26 cellular contexts compared by ENCODE assay signal in genomic region chr15:99427210-99427609, GRCh38.
DNase-seq lines count a peak whose midpoint lies in the region; ATAC-seq and TF ChIP-seq lines count a peak whose summit lies in the region.
"Had no signal": no experiment of that assay in that cellular context is flagged by ENCODE, and none has a peak within 500 bp of the region (broad histone marks: within the 10 kb centered on the region; RNA-seq: fewer than 3 reads in every experiment).

No MANE protein-coding gene starts in this region.

- H3K27ac Mint-ChIP-seq in activated CD8-positive, alpha-beta memory T cell treated with anti-CD3 and anti-CD28 coated beads, Interleukin-2, amount 10 ng/mL, durations not matched to agents 7 days and 5 days, result no peak overlapping the region
- no peak overlapping the region for H3K27ac Mint-ChIP-seq in natural killer cell treated with Interleukin-12 subunit alpha and Interleukin-12 subunit beta and Interleukin-15 and Interleukin-18, amount 100 ng/mL, for 72 hours
- no peak overlapping the region for H3K27ac Mint-ChIP-seq in natural killer cell
- peak overlapping the region in 6 of 9 donors; percentile 39 to 96 (median 78) for H3K27ac Mint-ChIP-seq in naive thymus-derived CD4-positive, alpha-beta T cell
- H3K27ac Mint-ChIP-seq: activated T-cell treated with anti-CD3 and anti-CD28 coated beads, Interleukin-2, amount 50 U/mL, for 72 hours; brain; CD8-positive, alpha-beta T cell; GM23338; HFFc6 had no signal

- H3K9me3 Mint-ChIP-seq in activated CD8-positive, alpha-beta memory T cell treated with anti-CD3 and anti-CD28 coated beads, Interleukin-2, amount 10 ng/mL, durations not matched to agents 7 days and 5 days (ENCODE audit: low read depth), result no peaks in the 10 kb centered on the region
- no peaks in the 10 kb centered on the region for H3K9me3 Mint-ChIP-seq in natural killer cell treated with Interleukin-12 subunit alpha and Interleukin-12 subunit beta and Interleukin-15 and Interleukin-18, amount 100 ng/mL, for 72 hours
- H3K9me3 Mint-ChIP-seq in natural killer cell, result no peaks in the 10 kb centered on the region
- peaks cover 0 to 5% (median 0%) of the 10 kb centered on the region in 11 donors for H3K9me3 Mint-ChIP-seq in naive thymus-derived CD4-positive, alpha-beta T cell
- H3K9me3 Mint-ChIP-seq: activated T-cell treated with anti-CD3 and anti-CD28 coated beads, Interleukin-2, amount 50 U/mL, for 72 hours; CD8-positive, alpha-beta T cell; GM23338; HFFc6 had no signal

- POLR2A ChIA-PET in naive thymus-derived CD4-positive, alpha-beta T cell (lab: Charles Lee), result interaction anchor here (1.1 to 3.5 kb wide), 2 partner anchors 11 to 16 kb away, joined by 6 to 27 read pairs; no protein-coding TSS in a partner anchor

- CTCF ChIA-PET in activated CD8-positive, alpha-beta memory T cell treated with anti-CD3 and anti-CD28 coated beads, Interleukin-2, amount 10 ng/mL, durations not matched to agents 7 days and 5 days (lab: Charles Lee), result no interaction called here
- CTCF ChIA-PET in naive thymus-derived CD4-positive, alpha-beta T cell (lab: Charles Lee), result interaction anchor here (1.9 kb wide), 1 partner anchor 16 kb away, joined by 5 read pairs; no protein-coding TSS in a partner anchor

- H3K4me3 ChIP-seq in naive thymus-derived CD4-positive, alpha-beta T cell (ENCODE audit: low read length), result no peak overlapping the region
- no peak overlapping the region for H3K4me3 ChIP-seq in upper lobe of right lung
- H3K4me3 ChIP-seq: A549, adrenal gland, GM23338, psoas muscle, SK-N-MC, stomach, tibial artery had no signal

- H3K4me3 Mint-ChIP-seq in activated CD8-positive, alpha-beta memory T cell treated with anti-CD3 and anti-CD28 coated beads, Interleukin-2, amount 10 ng/mL, durations not matched to agents 7 days and 5 days, result no peak overlapping the region
- no peak overlapping the region for H3K4me3 Mint-ChIP-seq in natural killer cell treated with Interleukin-12 subunit alpha and Interleukin-12 subunit beta and Interleukin-15 and Interleukin-18, amount 100 ng/mL, for 72 hours
- H3K4me3 Mint-ChIP-seq in natural killer cell, result no peak overlapping the region
- peak overlapping the region in 3 of 10 donors; percentile 9 to 26 (median 17) for H3K4me3 Mint-ChIP-seq in naive thymus-derived CD4-positive, alpha-beta T cell
- H3K4me3 Mint-ChIP-seq: activated T-cell treated with anti-CD3 and anti-CD28 coated beads, Interleukin-2, amount 50 U/mL, for 72 hours; brain; CD8-positive, alpha-beta T cell; GM23338; HFFc6 had no signal

- H3K36me3 ChIP-seq in naive thymus-derived CD4-positive, alpha-beta T cell (ENCODE audit: control insufficient read depth in 2 of 3, insufficient read depth in 3 of 3, low read length in 3 of 3), result no peaks in the 10 kb centered on the region
- H3K36me3 ChIP-seq in upper lobe of right lung, result no peaks in the 10 kb centered on the region
- H3K36me3 ChIP-seq: adrenal gland, stomach, tibial artery had no signal

- peaks cover 7% of the 10 kb centered on the region for H3K27me3 Mint-ChIP-seq in activated CD8-positive, alpha-beta memory T cell treated with anti-CD3 and anti-CD28 coated beads, Interleukin-2, amount 10 ng/mL, durations not matched to agents 7 days and 5 days
- H3K27me3 Mint-ChIP-seq in natural killer cell treated with Interleukin-12 subunit alpha and Interleukin-12 subunit beta and Interleukin-15 and Interleukin-18, amount 100 ng/mL, for 72 hours, result no peaks in the 10 kb centered on the region
- H3K27me3 Mint-ChIP-seq in natural killer cell (ENCODE audit: low read depth in 2 of 2), result no peaks in the 10 kb centered on the region
- H3K27me3 Mint-ChIP-seq in naive thymus-derived CD4-positive, alpha-beta T cell, result no peaks in the 10 kb centered on the region

- intact Hi-C loops in natural killer cell (cut with micrococcal nuclease), result no loop called here
- intact Hi-C loops in naive thymus-derived CD4-positive, alpha-beta T cell (cut with micrococcal nuclease), result loop anchor here in 1 of 2 donors (5.0 kb wide), 1 partner anchor 140 kb away; the partner anchor contains the start of gene MEF2A
- intact Hi-C loops in upper lobe of right lung (cut with DNase I), result no loop called here

- peaks cover 0 to 48% of the 10 kb centered on the region in 2 donors for H3K4me1 ChIP-seq in naive thymus-derived CD4-positive, alpha-beta T cell (ENCODE audit: control insufficient read depth in 2 of 2, insufficient read depth in 2 of 2, low read length in 2 of 2)
- peaks cover 17% of the 10 kb centered on the region for H3K4me1 ChIP-seq in upper lobe of right lung
- H3K4me1 ChIP-seq: adrenal gland had no signal

- H3K9me3 ChIP-seq in naive thymus-derived CD4-positive, alpha-beta T cell (ENCODE audit: control insufficient read depth in 2 of 3, low read length in 3 of 3), result no peaks in the 10 kb centered on the region
- H3K9me3 ChIP-seq in upper lobe of right lung, result no peaks in the 10 kb centered on the region
- H3K9me3 ChIP-seq: A549, adrenal gland, psoas muscle, stomach, tibial artery had no signal

- TF ChIP-seq CTCF in natural killer cell (IDR thresholded peaks at IDR 0.05), result no peak
- no peak for TF ChIP-seq CTCF in upper lobe of right lung (IDR thresholded peaks at IDR 0.05)

- ATAC-seq in activated CD8-positive, alpha-beta memory T cell treated with anti-CD3 and anti-CD28 coated beads, Interleukin-2, amount 10 ng/mL, durations not matched to agents 7 days and 5 days, result no peak
- no peak for ATAC-seq in natural killer cell treated with Interleukin-12 subunit alpha and Interleukin-12 subunit beta and Interleukin-15 and Interleukin-18, amount 100 ng/mL, for 72 hours
- ATAC-seq in natural killer cell (no peak), upper lobe of right lung (no peak), GM21717 (IDR thresholded peaks at IDR 0.05; ENCODE audit: unreplicated experiment) (no peak)
- no peak for ATAC-seq in naive thymus-derived CD4-positive, alpha-beta T cell
- ATAC-seq: A549; activated T-cell treated with anti-CD3 and anti-CD28 coated beads, Interleukin-2, amount 50 U/mL, for 72 hours; CD8-positive, alpha-beta T cell; GM23338; psoas muscle had no signal

- no peaks in the 10 kb centered on the region for H3K27me3 ChIP-seq in naive thymus-derived CD4-positive, alpha-beta T cell (ENCODE audit: control insufficient read depth in 2 of 2, insufficient read depth in 2 of 2, low read length in 2 of 2)
- no peaks in the 10 kb centered on the region for H3K27me3 ChIP-seq in upper lobe of right lung
- H3K27me3 ChIP-seq: adrenal gland, stomach, tibial artery had no signal

- H3K36me3 Mint-ChIP-seq in activated CD8-positive, alpha-beta memory T cell treated with anti-CD3 and anti-CD28 coated beads, Interleukin-2, amount 10 ng/mL, durations not matched to agents 7 days and 5 days, result no peaks in the 10 kb centered on the region
- H3K36me3 Mint-ChIP-seq in natural killer cell treated with Interleukin-12 subunit alpha and Interleukin-12 subunit beta and Interleukin-15 and Interleukin-18, amount 100 ng/mL, for 72 hours, result no peaks in the 10 kb centered on the region
- no peaks in the 10 kb centered on the region for H3K36me3 Mint-ChIP-seq in natural killer cell
- H3K36me3 Mint-ChIP-seq in naive thymus-derived CD4-positive, alpha-beta T cell, result peaks cover 0 to 3% (median 0%) of the 10 kb centered on the region in 5 donors
- H3K36me3 Mint-ChIP-seq: brain; CD8-positive, alpha-beta T cell had no signal

- H3K27ac ChIP-seq in naive thymus-derived CD4-positive, alpha-beta T cell (ENCODE audit: low read depth, low read length), result no peak overlapping the region
- H3K27ac ChIP-seq in upper lobe of right lung, result no peak overlapping the region
- H3K27ac ChIP-seq: A549, adrenal gland, KMS-11, psoas muscle, SK-N-MC, stomach, tibial artery had no signal

- peak; percentile 22 for DNase-seq in activated CD8-positive, alpha-beta memory T cell treated with anti-CD3 and anti-CD28 coated beads, Interleukin-2, amount 50 U/mL, for 48 hours
- no peak for DNase-seq in activated CD8-positive, alpha-beta memory T cell treated with anti-CD3 and anti-CD28 coated beads, Interleukin-2, amount 10 ng/mL, durations not matched to agents 7 days and 5 days
- peak; percentile 23 for DNase-seq in natural killer cell treated with Interleukin-12 subunit alpha and Interleukin-12 subunit beta and Interleukin-15 and Interleukin-18, amount 100 ng/mL, for 72 hours (ENCODE audit: low spot score)
- no peak for DNase-seq in natural killer cell
- DNase-seq in naive thymus-derived CD4-positive, alpha-beta T cell, result no peak
- peak; percentile 30 for DNase-seq in upper lobe of right lung
- no peak for DNase-seq in OCI-M1 (lab: John Stamatoyannopoulos, UW)
- DNase-seq: activated T-cell treated with anti-CD3 and anti-CD28 coated beads, Interleukin-2, amount 50 U/mL, for 72 hours; AML-193; CD8-positive, alpha-beta T cell; HFFc6; MM.1S; NCI-H2081; NCI-H2227 treated with DMSO at 0.1 percent for 48 hours; NCI-H69; stomach; T-helper 2 cell had no signal

- peaks cover 17% of the 10 kb centered on the region for H3K4me1 Mint-ChIP-seq in activated CD8-positive, alpha-beta memory T cell treated with anti-CD3 and anti-CD28 coated beads, Interleukin-2, amount 10 ng/mL, durations not matched to agents 7 days and 5 days
- H3K4me1 Mint-ChIP-seq in natural killer cell treated with Interleukin-12 subunit alpha and Interleukin-12 subunit beta and Interleukin-15 and Interleukin-18, amount 100 ng/mL, for 72 hours (ENCODE audit: low read depth in 2 of 2), result peaks cover 5 to 6% of the 10 kb centered on the region in 2 donors
- peaks cover 0 to 6% of the 10 kb centered on the region in 2 donors for H3K4me1 Mint-ChIP-seq in natural killer cell
- H3K4me1 Mint-ChIP-seq in naive thymus-derived CD4-positive, alpha-beta T cell, result peaks cover 15 to 73% (median 62%) of the 10 kb centered on the region in 7 donors
- H3K4me1 Mint-ChIP-seq: brain, GM23338 had no signal

Comparison
In these comparisons a context has a peak if more than half of its experiments do, and no peak if none do; other contexts are left out.
1. DNase-seq: peak in activated CD8-positive, alpha-beta memory T cell treated with anti-CD3 and anti-CD28 coated beads, Interleukin-2, amount 50 U/mL, for 48 hours (single experiment), natural killer cell treated with Interleukin-12 subunit alpha and Interleukin-12 subunit beta and Interleukin-15 and Interleukin-18, amount 100 ng/mL, for 72 hours (single experiment) and upper lobe of right lung (single experiment); none in activated CD8-positive, alpha-beta memory T cell treated with anti-CD3 and anti-CD28 coated beads, Interleukin-2, amount 10 ng/mL, durations not matched to agents 7 days and 5 days (single experiment), natural killer cell (single experiment), naive thymus-derived CD4-positive, alpha-beta T cell (0 of 9) and OCI-M1 (single experiment).
2. H3K27ac Mint-ChIP-seq: peak in naive thymus-derived CD4-positive, alpha-beta T cell (6 of 9); none in activated CD8-positive, alpha-beta memory T cell treated with anti-CD3 and anti-CD28 coated beads, Interleukin-2, amount 10 ng/mL, durations not matched to agents 7 days and 5 days (single experiment), natural killer cell treated with Interleukin-12 subunit alpha and Interleukin-12 subunit beta and Interleukin-15 and Interleukin-18, amount 100 ng/mL, for 72 hours (0 of 2) and natural killer cell (0 of 2).